Comparison of ENCODE assay signal across 13 cellular contexts in genomic region chr9:119216891-119217290, GRCh38.
DNase-seq lines count a peak whose midpoint lies in the region; ATAC-seq and TF ChIP-seq lines count a peak whose summit lies in the region.
"Had no signal": no experiment of that assay in that cellular context is flagged by ENCODE, and none has a peak within 500 bp of the region (broad histone marks: within the 10 kb centered on the region; RNA-seq: fewer than 3 reads in every experiment).

No MANE protein-coding gene starts in this region.

- intact Hi-C loops in left cardiac atrium (cut with DNase I) (no loop called here), psoas muscle (cut with DNase I) (loop anchor here in 1 of 2 donors (10.0 kb wide), 1 partner anchor 62 kb away; no protein-coding TSS in a partner anchor)

- ATAC-seq in left cardiac atrium: peak; percentile 43 to 77
- peak in 2 of 4 donors; percentile 39 to 44 for ATAC-seq in psoas muscle
- ATAC-seq in HG03439 (IDR thresholded peaks at IDR 0.05; ENCODE audit: unreplicated experiment): no peak
- no peak for ATAC-seq in GM18498 (IDR thresholded peaks at IDR 0.05; ENCODE audit: unreplicated experiment)

- H3K27ac ChIP-seq in SK-N-MC (peak overlapping the region; percentile 85), psoas muscle (no peak overlapping the region)
- H3K27ac ChIP-seq: lower lobe of right lung, neutrophil had no signal

- H3K9ac ChIP-seq in SK-N-MC (ENCODE audit: insufficient read length): peak overlapping the region; percentile 37

- no peak for TF ChIP-seq CTCF in psoas muscle (IDR thresholded peaks at IDR 0.05)

- H3K27me3 ChIP-seq in psoas muscle (ENCODE audit: insufficient read depth in 3 of 3, low read length in 2 of 3): peaks cover 0 to 3% (median 0%) of the 10 kb centered on the region in 3 donors
- H3K27me3 ChIP-seq: neutrophil had no signal

- DNase-seq in AG20443 (ENCODE audit: low spot score) (peak; percentile 20), SK-N-MC (ENCODE audit: low read depth, low spot score) (peak; percentile 22), left cardiac atrium (peak; percentile 27), psoas muscle (peak; percentile 24 to 56), NCI-H1092 treated with DMSO at 0.1 percent for 48 hours (lab: John Stamatoyannopoulos, UW) (no peak)
- no peak for DNase-seq in activated effector memory CD4-positive, alpha-beta T cell treated with anti-CD3 and anti-CD28 coated beads, Interleukin-2, amount 50 U/mL, for 16 hours
- DNase-seq: activated naive CD4-positive, alpha-beta T cell treated with Interleukin-2 at 50 U/mL for 16 hours; central memory CD4-positive, alpha-beta T cell; lower lobe of right lung; MM.1S had no signal

- no peaks in the 10 kb centered on the region; the same call in 1 of the 2 replicates for H3K36me3 ChIP-seq in SK-N-MC (ENCODE audit: insufficient read depth, low read length)
- no peaks in the 10 kb centered on the region for H3K36me3 ChIP-seq in psoas muscle (ENCODE audit: insufficient read depth in 1 of 2, low read depth in 1 of 2)
- H3K36me3 ChIP-seq: lower lobe of right lung, neutrophil had no signal

- 20 to 24% (median 22%) methylated on average over 7 of the region's 7 CpGs for WGBS in psoas muscle, 3 donors

- no peaks in the 10 kb centered on the region for H3K9me3 ChIP-seq in SK-N-MC (ENCODE audit: low read depth, low read length)
- H3K9me3 ChIP-seq in psoas muscle: no peaks in the 10 kb centered on the region
- H3K9me3 ChIP-seq: lower lobe of right lung, neutrophil had no signal

- no peaks in the 10 kb centered on the region for H3K4me1 ChIP-seq in psoas muscle
- H3K4me1 ChIP-seq: lower lobe of right lung had no signal

- H3K4me3 ChIP-seq in SK-N-MC (peak overlapping the region; percentile 53), psoas muscle (no peak overlapping the region)
- H3K4me3 ChIP-seq: lower lobe of right lung had no signal

Comparison
In these comparisons a context has a peak if more than half of its experiments do, and no peak if none do; other contexts are left out.
1. DNase-seq: peak in AG20443 (single experiment), SK-N-MC (single experiment), left cardiac atrium (single experiment) and psoas muscle (2 of 2); none in activated effector memory CD4-positive, alpha-beta T cell treated with anti-CD3 and anti-CD28 coated beads, Interleukin-2, amount 50 U/mL, for 16 hours (single experiment) and NCI-H1092 treated with DMSO at 0.1 percent for 48 hours (single experiment).
2. ATAC-seq: peak in left cardiac atrium (2 of 2); none in HG03439 (single experiment) and GM18498 (single experiment).